Comparison of ENCODE assay signal across 8 cellular contexts in the genomic region with DNA sequence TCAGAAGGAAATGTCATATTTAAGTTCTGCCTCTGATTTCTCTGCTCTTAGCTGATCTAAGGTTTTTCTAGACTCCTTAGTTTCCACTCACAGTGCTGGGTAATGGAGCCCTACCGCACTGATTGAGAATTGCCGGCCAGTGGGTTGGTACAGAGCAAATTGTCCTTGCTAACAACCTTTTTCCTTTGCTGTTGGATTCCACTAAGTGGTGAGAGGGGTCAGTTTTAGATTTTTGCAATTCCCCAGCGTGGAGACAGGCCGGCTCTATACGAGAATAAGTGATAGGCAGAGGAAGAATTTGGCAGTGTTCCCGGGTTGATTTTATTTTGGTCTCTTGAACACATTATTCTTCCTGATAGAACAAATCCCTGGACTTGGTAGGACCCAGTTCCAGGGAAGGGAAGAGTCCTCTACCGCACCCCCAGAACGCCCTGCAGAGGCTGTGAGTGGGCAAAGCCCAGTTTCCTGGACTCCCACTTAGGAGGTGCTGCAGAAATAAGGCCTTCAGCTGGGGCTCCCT. TPM values are rescaled to one million over a fixed set of nuclear protein-coding genes. Genes with fewer than 3 reads are reported as not detected.
DNase-seq lines count a peak whose midpoint lies in the region; ATAC-seq, FAIRE-seq and TF ChIP-seq lines count a peak whose summit lies in the region.

No MANE protein-coding gene starts in this region.

- H3K27me3 ChIP-seq in HUES6 (ENCODE audit: control insufficient read depth, insufficient read depth, low read length) = peaks cover 67% of the 10 kb centered on the region
- no peaks in the 10 kb centered on the region for H3K27me3 ChIP-seq in mesenchymal stem cell (ENCODE audit: control insufficient read depth in 1 of 2, insufficient read depth in 1 of 2, low read length in 2 of 2)
- peaks cover 39% of the 10 kb centered on the region for H3K27me3 ChIP-seq in effector memory CD4-positive, alpha-beta T cell (replicated peaks; ENCODE audit: control insufficient read depth, insufficient read depth, low read length, poor library complexity, severe bottlenecking)

- H2BK120ac ChIP-seq in mesenchymal stem cell (ENCODE audit: low read depth, low read length) = no peak overlapping the region

- peak overlapping the region; percentile 7 to 32 for H2BK12ac ChIP-seq in mesenchymal stem cell (ENCODE audit: low read length in 2 of 2)

- H2BK15ac ChIP-seq in mesenchymal stem cell (ENCODE audit: low read depth, poor library complexity, severe bottlenecking) = peak overlapping the region; percentile 36

- POLR2A ChIA-PET in A549 (lab: Yijun Ruan, JAX) = interaction anchor here (0.9 to 3.6 kb wide), 4 partner anchors 14 to 78 kb away, joined by 3 to 30 read pairs (median 5); no protein-coding TSS in a partner anchor

- H3K27ac ChIP-seq in A549 = peak overlapping the region; percentile 99
- H3K27ac ChIP-seq in HUES6 (ENCODE audit: low read depth, low read length) = no peak overlapping the region
- H3K27ac ChIP-seq in mesenchymal stem cell (ENCODE audit: low read length, poor library complexity, severe bottlenecking) = peak overlapping the region; percentile 89
- H3K27ac ChIP-seq in effector memory CD4-positive, alpha-beta T cell (ENCODE audit: insufficient read depth, low read length, poor library complexity, severe bottlenecking) = no peak overlapping the region

- H3K4me3 ChIP-seq in A549 (peak overlapping the region; percentile 85), HUES6 (ENCODE audit: low read depth, low read length) (peak overlapping the region; percentile 89), mesenchymal stem cell (ENCODE audit: insufficient read depth in 1 of 2, low read depth in 1 of 2, low read length in 2 of 2) (peak overlapping the region in 1 of 2 experiments; percentile 81)
- no peak overlapping the region for H3K4me3 ChIP-seq in effector memory CD4-positive, alpha-beta T cell (ENCODE audit: insufficient read depth, low read depth, low read length, poor library complexity, severe bottlenecking)

- peaks cover 31% of the 10 kb centered on the region for H3K4me1 ChIP-seq in A549
- peaks cover 7% of the 10 kb centered on the region; the same call in 1 of the 2 replicates for H3K4me1 ChIP-seq in HUES6 (ENCODE audit: control insufficient read depth, insufficient read depth, low read length)
- H3K4me1 ChIP-seq in mesenchymal stem cell (ENCODE audit: control insufficient read depth, insufficient read depth, low read depth, low read length) = peaks cover 3% of the 10 kb centered on the region
- H3K4me1 ChIP-seq in effector memory CD4-positive, alpha-beta T cell (ENCODE audit: control insufficient read depth, insufficient read depth, low read length, poor library complexity, severe bottlenecking) = peaks cover 27% of the 10 kb centered on the region

- ATAC-seq in A549 (peak; percentile 7 to 10; a peak in 4 of 6 replicates), GM21528 (IDR thresholded peaks at IDR 0.05; ENCODE audit: low FRiP score, unreplicated experiment) (no peak)

- CTCF ChIA-PET in A549 (lab: Yijun Ruan, JAX) = interaction anchor here (0.7 to 2.5 kb wide), 4 partner anchors 28 to 1302 kb away, joined by 3 to 7 read pairs (median 4); no protein-coding TSS in a partner anchor

- peak overlapping the region; percentile 95 for H3K4me2 ChIP-seq in A549
- H3K4me2 ChIP-seq in mesenchymal stem cell (ENCODE audit: low read length, poor library complexity, severe bottlenecking) = peak overlapping the region; percentile 100

- H3K14ac ChIP-seq in mesenchymal stem cell (ENCODE audit: low read length in 2 of 2) = no peak overlapping the region

- H4K91ac ChIP-seq in mesenchymal stem cell (ENCODE audit: low read length) = no peak overlapping the region

- peak overlapping the region in 1 of 2 experiments; percentile 43 for H3K4ac ChIP-seq in mesenchymal stem cell (ENCODE audit: low read depth in 1 of 2, low read length in 2 of 2)

- TF ChIP-seq POLR2A in A549 (IDR thresholded peaks at IDR 0.05; ENCODE audit: low read length) = no peak
- TF ChIP-seq POLR2A in erythroblast (IDR thresholded peaks at IDR 0.05; ENCODE audit: low read length) = no peak

- H4K8ac ChIP-seq in mesenchymal stem cell (ENCODE audit: low read length) = peak overlapping the region; percentile 8

- no peak for TF ChIP-seq CTCF in A549 (IDR thresholded peaks at IDR 0.05)

- 8% methylated on average over 8 of the region's 8 CpGs for WGBS in A549 (ENCODE audit: missing lambda C conversion rate)
- 16% methylated on average over 7 of the region's 8 CpGs for WGBS in mesenchymal stem cell

- no peak for TF ChIP-seq EP300 in A549 (IDR thresholded peaks at IDR 0.05)

- DNase-seq in A549 (ENCODE audit: low read depth in 1 of 2, low spot score in 1 of 2) = peak; percentile 48 to 53
- DNase-seq in dedifferentiated amniotic fluid mesenchymal stem cell (ENCODE audit: extremely low spot score) = peak; percentile 64
- peak; percentile 67 for DNase-seq in mesenchymal stem cell
- DNase-seq in mucosa of gallbladder (ENCODE audit: low spot score) = no peak
- no peak for DNase-seq in erythroblast (lab: John Stamatoyannopoulos, UW)
- DNase-seq in effector memory CD4-positive, alpha-beta T cell = no peak

- H3K36me3 ChIP-seq in HUES6 (ENCODE audit: control insufficient read depth, insufficient read depth, low read length) = no peaks in the 10 kb centered on the region
- H3K36me3 ChIP-seq in mesenchymal stem cell (ENCODE audit: control insufficient read depth in 1 of 2, insufficient read depth in 2 of 2, low read depth in 1 of 2, low read length in 2 of 2) = peaks cover 0 to 7% of the 10 kb centered on the region in 2 experiments
- H3K36me3 ChIP-seq in effector memory CD4-positive, alpha-beta T cell (ENCODE audit: control insufficient read depth, insufficient read depth, low read length) = no peaks in the 10 kb centered on the region

- peak overlapping the region in 1 of 2 experiments; percentile 65 for H3K23ac ChIP-seq in mesenchymal stem cell (ENCODE audit: low read length in 2 of 2)

- H2AFZ ChIP-seq in mesenchymal stem cell (ENCODE audit: low read depth, low read length) = no peak overlapping the region

- peak overlapping the region; percentile 83 for H3K9ac ChIP-seq in HUES6 (ENCODE audit: low read length)
- peak overlapping the region; percentile 100 for H3K9ac ChIP-seq in mesenchymal stem cell (ENCODE audit: low read length)

- peak; percentile 32 for FAIRE-seq in A549 (lab: Jason Lieb, UNC)

- H3K9me3 ChIP-seq in A549 (no peaks in the 10 kb centered on the region), HUES6 (ENCODE audit: control insufficient read depth, insufficient read depth, low read depth, low read length) (no peaks in the 10 kb centered on the region), mesenchymal stem cell (ENCODE audit: control insufficient read depth, low read length) (no peaks in the 10 kb centered on the region)
- H3K9me3 ChIP-seq in effector memory CD4-positive, alpha-beta T cell (ENCODE audit: control insufficient read depth, low read length) = no peaks in the 10 kb centered on the region

- peak overlapping the region; percentile 38 to 91 for H3K18ac ChIP-seq in mesenchymal stem cell (ENCODE audit: low read depth in 1 of 2, low read length in 2 of 2)

- no peak; a peak in 3 of 5 replicates for TF ChIP-seq RAD21 in A549 (conservative IDR thresholded peaks at IDR 0.05 in 1 of 2, IDR thresholded peaks at IDR 0.05 in 1 of 2)

- no peak overlapping the region for H2BK5ac ChIP-seq in mesenchymal stem cell (ENCODE audit: low read depth, low read length, poor library complexity, severe bottlenecking)

- H3K79me1 ChIP-seq in mesenchymal stem cell (replicated peaks; ENCODE audit: low read length, poor library complexity, severe bottlenecking) = peaks cover 7% of the 10 kb centered on the region

- peak overlapping the region; percentile 46 for H2AK5ac ChIP-seq in mesenchymal stem cell (ENCODE audit: low read length, severe bottlenecking)

TF ChIP-seq in A549, 52 proteins besides CTCF, POLR2A, EP300 and RAD21:
- no peak for TF ChIP-seq RFX5 (IDR thresholded peaks at IDR 0.05)

RNA-seq across cellular contexts. Expression of a gene that starts 2.9 kb away (rescaled TPM):
- 208 and 259 TPM in 2 replicates for polyA plus RNA-seq in A549 (2011; rRNA removed)
- 44.4 and 49.6 TPM in 2 replicates for polyA plus RNA-seq in A549 (2012; cell fraction: cytosol; rRNA removed)
- 76.6 and 106 TPM in 2 replicates for polyA plus RNA-seq in A549 (2012; cell fraction: nucleus; rRNA removed)
- 115 to 147 TPM (median 121 TPM) in 3 replicates for polyA plus RNA-seq in A549 (2017; fragmentation: RNase III; extraction: RNeasy Plus Mini Kit Qiagen cat#74134 plus additional on column Dnase treatment)
- polyA minus RNA-seq in A549 (2011; rRNA and poly(A)+ RNA removed) = 264 and 271 TPM in 2 replicates
- 29.3 TPM for polyA plus RNA-seq in mesenchymal stem cell (2013, experiment 1 of 2)
- polyA plus RNA-seq in mesenchymal stem cell (2013, experiment 2 of 2) = 30.0 TPM
- 76.2 TPM for total RNA-seq in mucosa of gallbladder

Comparison
In these comparisons a context has a peak if more than half of its experiments do, and no peak if none do; other contexts are left out.
1. DNase-seq: peak in A549 (2 of 2), dedifferentiated amniotic fluid mesenchymal stem cell (single experiment) and mesenchymal stem cell (single experiment); none in mucosa of gallbladder (single experiment), erythroblast (0 of 2) and effector memory CD4-positive, alpha-beta T cell (0 of 3).
2. H3K27ac ChIP-seq: peak in A549 (2 of 2) and mesenchymal stem cell (single experiment); none in HUES6 (single experiment) and effector memory CD4-positive, alpha-beta T cell (single experiment).